Comparison of ENCODE assay signal across 11 cellular contexts in the genomic region with DNA sequence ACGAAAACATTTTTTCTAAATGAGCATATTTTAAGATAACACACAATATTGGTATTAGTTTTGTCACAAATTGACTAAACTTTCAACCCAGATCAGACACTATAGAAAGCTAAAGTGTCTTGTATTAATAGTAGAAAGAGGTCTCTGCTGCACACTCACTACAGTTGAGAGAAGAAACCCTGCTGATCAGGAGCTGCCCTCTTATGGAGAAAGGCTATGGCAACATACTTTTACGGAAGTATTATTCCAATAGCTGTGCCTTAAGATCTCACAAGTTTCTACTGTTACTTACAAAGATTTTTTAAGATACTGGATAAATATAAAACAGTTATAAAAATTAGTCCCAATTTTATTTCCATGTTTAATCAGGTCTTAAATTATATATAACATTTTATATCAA.
DNase-seq lines count a peak whose midpoint lies in the region; ATAC-seq and TF ChIP-seq lines count a peak whose summit lies in the region.
"Had no signal": no experiment of that assay in that cellular context is flagged by ENCODE, and none has a peak within 500 bp of the region (broad histone marks: within the 10 kb centered on the region; RNA-seq: fewer than 3 reads in every experiment).

No MANE protein-coding gene starts in this region.

- no peaks in the 10 kb centered on the region for H3K4me1 Mint-ChIP-seq in stimulated activated memory B cell treated with anti-CD40 and anti-IgM and Interleukin-4, amounts not matched to agents 10 μg/mL and 1 μg/mL and 100 μg/mL, for 72 hours
- no peaks in the 10 kb centered on the region for H3K4me1 Mint-ChIP-seq in activated naive CD8-positive, alpha-beta T cell treated with anti-CD3 and anti-CD28 coated beads for 36 hours
- no peaks in the 10 kb centered on the region for H3K4me1 Mint-ChIP-seq in CD4-positive, alpha-beta memory T cell

- H3K27me3 ChIP-seq in left lung, result no peaks in the 10 kb centered on the region
- H3K27me3 ChIP-seq in transverse colon, result no peaks in the 10 kb centered on the region
- H3K27me3 ChIP-seq in CD4-positive, alpha-beta memory T cell (ENCODE audit: insufficient read depth, low read length), result no peaks in the 10 kb centered on the region

- CTCF ChIA-PET in CD4-positive, alpha-beta memory T cell (lab: Charles Lee; ENCODE audit: partially characterized antibody), result no interaction called here

- H3K4me3 Mint-ChIP-seq in stimulated activated memory B cell treated with anti-CD40 and anti-IgM and Interleukin-4, amounts not matched to agents 10 μg/mL and 1 μg/mL and 100 μg/mL, for 72 hours, result no peak overlapping the region
- no peak overlapping the region for H3K4me3 Mint-ChIP-seq in activated naive CD8-positive, alpha-beta T cell treated with anti-CD3 and anti-CD28 coated beads for 36 hours
- H3K4me3 Mint-ChIP-seq in CD4-positive, alpha-beta memory T cell, result no peak overlapping the region

- POLR2A ChIA-PET in CD4-positive, alpha-beta memory T cell (lab: Charles Lee; ENCODE audit: partially characterized antibody), result no interaction called here

- peak; percentile 78 for ATAC-seq in left lung
- ATAC-seq in stimulated activated memory B cell treated with anti-CD40 and anti-IgM and Interleukin-4, amounts not matched to agents 10 μg/mL and 1 μg/mL and 100 μg/mL, for 72 hours, result no peak
- ATAC-seq: sciatic nerve had no signal

- no peak overlapping the region for H3K27ac Mint-ChIP-seq in stimulated activated memory B cell treated with anti-CD40 and anti-IgM and Interleukin-4, amounts not matched to agents 10 μg/mL and 1 μg/mL and 100 μg/mL, for 72 hours
- no peak overlapping the region for H3K27ac Mint-ChIP-seq in activated naive CD8-positive, alpha-beta T cell treated with anti-CD3 and anti-CD28 coated beads for 36 hours
- no peak overlapping the region for H3K27ac Mint-ChIP-seq in CD4-positive, alpha-beta memory T cell

- H3K9me3 ChIP-seq in left lung (no peaks in the 10 kb centered on the region), transverse colon (no peaks in the 10 kb centered on the region)
- no peaks in the 10 kb centered on the region for H3K9me3 ChIP-seq in CD4-positive, alpha-beta memory T cell (ENCODE audit: control insufficient read depth in 1 of 2, low read length in 2 of 2)

- H3K36me3 ChIP-seq in left lung, result no peaks in the 10 kb centered on the region
- no peaks in the 10 kb centered on the region for H3K36me3 ChIP-seq in transverse colon
- no peaks in the 10 kb centered on the region for H3K36me3 ChIP-seq in CD4-positive, alpha-beta memory T cell (ENCODE audit: insufficient read depth, low read length)

- no peak overlapping the region for H3K4me3 ChIP-seq in AG09309 (ENCODE audit: control insufficient read depth, low read depth, low read length)
- H3K4me3 ChIP-seq in GM12864 (ENCODE audit: low read depth, low read length), result no peak overlapping the region
- no peak overlapping the region for H3K4me3 ChIP-seq in left lung
- no peak overlapping the region for H3K4me3 ChIP-seq in transverse colon
- no peak overlapping the region for H3K4me3 ChIP-seq in CD4-positive, alpha-beta memory T cell (ENCODE audit: low read length in 2 of 2)

- no peak for TF ChIP-seq EP300 in transverse colon (IDR thresholded peaks at IDR 0.05; ENCODE audit: low read depth)

- DNase-seq in AG09309 (ENCODE audit: low read depth) (no peak), GM12864 (ENCODE audit: low read depth) (no peak), RKO (ENCODE audit: low spot score) (peak; percentile 4), left lung (no peak), transverse colon (no peak)
- DNase-seq in activated naive CD8-positive, alpha-beta T cell treated with anti-CD3 and anti-CD28 coated beads for 36 hours, result no peak
- DNase-seq in CD4-positive, alpha-beta memory T cell, result no peak
- DNase-seq: Calu3, NCI-H146 had no signal

- in situ Hi-C loops in transverse colon (cut with MboI; ENCODE audit: low pct_ligation_motif_present in 1 of 4, low pct_unique_long_range_greater_than_20kb in 1 of 4, low sequenced_read_pairs in 3 of 4), result no loop called here

- 57 to 76% methylated on average over 2 of the region's 2 CpGs for WGBS in transverse colon (ENCODE audit: low coverage in 1 of 2), 2 donors

- peak; percentile 41 for TF ChIP-seq CTCF in AG09309 (IDR thresholded peaks at IDR 0.05; ENCODE audit: control insufficient read depth, insufficient read depth, low read depth, low read length, missing control alignments)
- peak; percentile 4 for TF ChIP-seq CTCF in GM12864 (IDR thresholded peaks at IDR 0.05; ENCODE audit: low read depth, low read length, missing control alignments)
- no peak for TF ChIP-seq CTCF in left lung (IDR thresholded peaks at IDR 0.05)
- TF ChIP-seq CTCF in transverse colon (IDR thresholded peaks at IDR 0.05), result no peak

- H3K27me3 Mint-ChIP-seq in stimulated activated memory B cell treated with anti-CD40 and anti-IgM and Interleukin-4, amounts not matched to agents 10 μg/mL and 1 μg/mL and 100 μg/mL, for 72 hours, result no peaks in the 10 kb centered on the region
- H3K27me3 Mint-ChIP-seq in activated naive CD8-positive, alpha-beta T cell treated with anti-CD3 and anti-CD28 coated beads for 36 hours, result no peaks in the 10 kb centered on the region
- H3K27me3 Mint-ChIP-seq in CD4-positive, alpha-beta memory T cell, result no peaks in the 10 kb centered on the region

- H3K4me1 ChIP-seq in left lung (no peaks in the 10 kb centered on the region), transverse colon (no peaks in the 10 kb centered on the region)
- H3K4me1 ChIP-seq in CD4-positive, alpha-beta memory T cell (ENCODE audit: insufficient read depth, low read length), result no peaks in the 10 kb centered on the region

- TF ChIP-seq POLR2A in transverse colon (IDR thresholded peaks at IDR 0.05), result no peak

- no peaks in the 10 kb centered on the region for H3K36me3 Mint-ChIP-seq in stimulated activated memory B cell treated with anti-CD40 and anti-IgM and Interleukin-4, amounts not matched to agents 10 μg/mL and 1 μg/mL and 100 μg/mL, for 72 hours
- no peaks in the 10 kb centered on the region for H3K36me3 Mint-ChIP-seq in activated naive CD8-positive, alpha-beta T cell treated with anti-CD3 and anti-CD28 coated beads for 36 hours
- no peaks in the 10 kb centered on the region for H3K36me3 Mint-ChIP-seq in CD4-positive, alpha-beta memory T cell

- intact Hi-C loops in left lung (cut with DNase I) (no loop called here), transverse colon (cut with DNase I; ENCODE audit: low total_unique reads) (no loop called here)
- intact Hi-C loops in CD4-positive, alpha-beta memory T cell (cut with micrococcal nuclease), result no loop called here

- no peaks in the 10 kb centered on the region for H3K9me3 Mint-ChIP-seq in stimulated activated memory B cell treated with anti-CD40 and anti-IgM and Interleukin-4, amounts not matched to agents 10 μg/mL and 1 μg/mL and 100 μg/mL, for 72 hours
- H3K9me3 Mint-ChIP-seq in activated naive CD8-positive, alpha-beta T cell treated with anti-CD3 and anti-CD28 coated beads for 36 hours, result no peaks in the 10 kb centered on the region
- H3K9me3 Mint-ChIP-seq in CD4-positive, alpha-beta memory T cell, result peaks cover 0 to 3% (median 0%) of the 10 kb centered on the region in 8 donors

- no peak overlapping the region for H3K27ac ChIP-seq in left lung
- no peak overlapping the region for H3K27ac ChIP-seq in transverse colon
- no peak overlapping the region for H3K27ac ChIP-seq in CD4-positive, alpha-beta memory T cell (ENCODE audit: low read depth, low read length)

Comparison
In these comparisons a context has a peak if more than half of its experiments do, and no peak if none do; other contexts are left out.
1. CTCF ChIP-seq: peak in AG09309 (single experiment) and GM12864 (single experiment); none in left lung (0 of 2) and transverse colon (0 of 5).